ENCODE assay signal across 1 cellular context in genomic region chr3:4976109-4976508, GRCh38.
TF ChIP-seq lines count a peak whose summit lies in the region.

No MANE protein-coding gene starts in this region.

TF ChIP-seq in K562, 482 proteins besides CTCF, POLR2A, EP300 and RAD21 (continued from another document and continues in another):
- TF ChIP-seq CHD7 (IDR thresholded peaks at IDR 0.05; ENCODE audit: low read depth, low read length) (peak; percentile 87), MCM7 (IDR thresholded peaks at IDR 0.05) (no peak), BRD9 (IDR thresholded peaks at IDR 0.05; ENCODE audit: low read depth, partially characterized antibody) (peak; percentile 98), ZNF133 (CRISPR knock-in tag; IDR thresholded peaks at IDR 0.05) (no peak), MYNN (IDR thresholded peaks at IDR 0.05) (peak; percentile 93), MYNN (CRISPR knock-in tag; IDR thresholded peaks at IDR 0.05) (no peak), ZNF224 (CRISPR knock-in tag; IDR thresholded peaks at IDR 0.05) (no peak), FOXJ2 (tag; IDR thresholded peaks at IDR 0.05) (0 out of 2 replicates have a peak, but pooled peaks have one; percentile 62), NR2C2 (CRISPR knock-in tag; IDR thresholded peaks at IDR 0.05) (no peak), NR2C2 (tag; IDR thresholded peaks at IDR 0.05) (no peak), NRF1 (conservative IDR thresholded peaks at IDR 0.05 in 1 of 2, IDR thresholded peaks at IDR 0.05 in 1 of 2) (peak in 1 of 2 experiments; percentile 27; a peak in 1 of 4 replicates), ARNT (IDR thresholded peaks at IDR 0.05) (peak in 1 of 2 experiments; percentile 74; a peak in 1 of 4 replicates), ZHX1 (conservative IDR thresholded peaks at IDR 0.05; ENCODE audit: low read length) (0 out of 2 replicates have a peak, but pooled peaks have one; percentile 84), DDX20 (tag; IDR thresholded peaks at IDR 0.05; ENCODE audit: low read depth) (0 out of 2 replicates have a peak, but pooled peaks have one; percentile 63), ZBED1 (IDR thresholded peaks at IDR 0.05) (no peak), FOXM1 (IDR thresholded peaks at IDR 0.05; ENCODE audit: low read depth) (peak; percentile 37), FOXM1 (CRISPR knock-in tag; IDR thresholded peaks at IDR 0.05; ENCODE audit: low read depth) (no peak), TCFL5 (CRISPR knock-in tag; conservative IDR thresholded peaks at IDR 0.05) (peak; percentile 68), CBX3 (IDR thresholded peaks at IDR 0.05; ENCODE audit: borderline replicate concordance in 1 of 2, low read length in 2 of 2) (peak in 1 of 2 experiments; percentile 91; a peak in 2 of 3 replicates), FOXA3 (CRISPR knock-in tag; conservative IDR thresholded peaks at IDR 0.05 in 1 of 2, IDR thresholded peaks at IDR 0.05 in 1 of 2) (no peak), ZNF668 (CRISPR knock-in tag; IDR thresholded peaks at IDR 0.05) (peak; percentile 88), ESRRA (IDR thresholded peaks at IDR 0.05; ENCODE audit: borderline replicate concordance, low read depth) (peak; percentile 53; the same call in 1 of the 2 replicates), L3MBTL2 (IDR thresholded peaks at IDR 0.05) (peak; percentile 66), ZFP1 (CRISPR knock-in tag; IDR thresholded peaks at IDR 0.05) (peak; percentile 45; the same call in 1 of the 2 replicates), ZNF655 (CRISPR knock-in tag; IDR thresholded peaks at IDR 0.05) (no peak), ZNF695 (CRISPR knock-in tag; IDR thresholded peaks at IDR 0.05) (no peak), ZNF140 (CRISPR knock-in tag; IDR thresholded peaks at IDR 0.05) (no peak), CREB3 (tag; conservative IDR thresholded peaks at IDR 0.05; ENCODE audit: low read depth) (peak; percentile 83), SMAD3 (CRISPR knock-in tag; conservative IDR thresholded peaks at IDR 0.05) (peak; percentile 92), ELF4 (CRISPR knock-in tag; IDR thresholded peaks at IDR 0.05) (peak; percentile 76; the same call in 1 of the 2 replicates), CREM (IDR thresholded peaks at IDR 0.05; ENCODE audit: low read depth) (peak; percentile 57; the same call in 1 of the 2 replicates), ZNF444 (CRISPR knock-in tag; IDR thresholded peaks at IDR 0.05) (peak; percentile 78), ZNF165 (CRISPR knock-in tag; IDR thresholded peaks at IDR 0.05; ENCODE audit: borderline replicate concordance) (peak; percentile 84), RNF2 (IDR thresholded peaks at IDR 0.05) (peak; percentile 57; the same call in 1 of the 2 replicates), GABPB1 (CRISPR knock-in tag; IDR thresholded peaks at IDR 0.05) (peak; percentile 35; the same call in 1 of the 2 replicates), SAP30 (IDR thresholded peaks at IDR 0.05; ENCODE audit: borderline replicate concordance, insufficient read depth, low read depth, low read length, poor library complexity, severe bottlenecking) (peak; percentile 35), UBTF (IDR thresholded peaks at IDR 0.05; ENCODE audit: borderline replicate concordance in 1 of 2, low read depth in 2 of 2, low read length in 2 of 2) (peak in 1 of 2 experiments; percentile 76; a peak in 2 of 4 replicates), HINFP (tag; conservative IDR thresholded peaks at IDR 0.05; ENCODE audit: low read depth) (peak; percentile 43; the same call in 1 of the 2 replicates), RAD51 (IDR thresholded peaks at IDR 0.05; ENCODE audit: borderline replicate concordance, low read depth) (0 out of 2 replicates have a peak, but pooled peaks have one; percentile 27), TEAD4 (IDR thresholded peaks at IDR 0.05; ENCODE audit: low read length) (peak; percentile 54; the same call in 1 of the 2 replicates), TEAD4 (CRISPR knock-in tag; IDR thresholded peaks at IDR 0.05; ENCODE audit: borderline replicate concordance) (no peak), RCOR1 (IDR thresholded peaks at IDR 0.05; ENCODE audit: borderline replicate concordance in 1 of 2, low read depth in 2 of 2, low read length in 2 of 2) (peak in 1 of 2 experiments; percentile 84; a peak in 2 of 4 replicates)
